In genomic region chr5:158560170-158560569, GRCh38 we compare ENCODE assay signal across 9 cellular contexts.
DNase-seq lines count a peak whose midpoint lies in the region; ATAC-seq, FAIRE-seq and TF ChIP-seq lines count a peak whose summit lies in the region.
"Had no signal": no experiment of that assay in that cellular context is flagged by ENCODE, and none has a peak within 500 bp of the region (broad histone marks: within the 10 kb centered on the region; RNA-seq: fewer than 3 reads in every experiment).

No MANE protein-coding gene starts in this region.

- 80 to 90% methylated on average over 5 to 6 of the region's 6 CpGs for WGBS in endodermal cell (ENCODE audit: insufficient coverage in 1 of 2, insufficient read length in 1 of 2), 2 experiments

- H3K27ac ChIP-seq in endodermal cell (ENCODE audit: low read depth, low read length) = no peak overlapping the region

- H3K36me3 Mint-ChIP-seq in endodermal cell (ENCODE audit: low read depth) = no peaks in the 10 kb centered on the region

- H3K4me3 ChIP-seq in GM08714 (ENCODE audit: low read length) = peak overlapping the region; percentile 24; the same call in 1 of the 2 replicates
- no peak overlapping the region for H3K4me3 ChIP-seq in endodermal cell (ENCODE audit: low read length)
- H3K4me3 ChIP-seq: lung had no signal

- no peak for FAIRE-seq in frontal cortex (lab: Jason Lieb, UNC)

- H3K36me3 ChIP-seq in endodermal cell (ENCODE audit: control insufficient read depth, insufficient read depth, low read length) = no peaks in the 10 kb centered on the region

- H3K4me1 Mint-ChIP-seq in endodermal cell = no peaks in the 10 kb centered on the region

- no peak overlapping the region for H3K27ac Mint-ChIP-seq in endodermal cell

- ATAC-seq in GM21367 (IDR thresholded peaks at IDR 0.05; ENCODE audit: unreplicated experiment) (peak; percentile 96), HG03460 (IDR thresholded peaks at IDR 0.05; ENCODE audit: unreplicated experiment) (peak; percentile 94)

- H3K27me3 ChIP-seq in endodermal cell (ENCODE audit: control insufficient read depth, insufficient read depth, low read length, poor library complexity, severe bottlenecking) = no peaks in the 10 kb centered on the region

- no peaks in the 10 kb centered on the region for H3K27me3 Mint-ChIP-seq in endodermal cell (ENCODE audit: insufficient read depth)

- H3K4me3 Mint-ChIP-seq in endodermal cell = no peak overlapping the region

- no peak overlapping the region for H3K9ac ChIP-seq in endodermal cell (ENCODE audit: extremely low read depth, low read length, poor library complexity, severe bottlenecking)

- DNase-seq in dedifferentiated amniotic fluid mesenchymal stem cell (ENCODE audit: extremely low spot score) (peak; percentile 67), endodermal cell (no peak), A172 (ENCODE audit: low spot score) (no peak), NCI-H69 (lab: John Stamatoyannopoulos, UW) (no peak), frontal cortex (ENCODE audit: low spot score in 2 of 2) (no peak)

- H3K4me1 ChIP-seq in endodermal cell (ENCODE audit: control insufficient read depth, insufficient read depth, low read length) = no peaks in the 10 kb centered on the region

- no peaks in the 10 kb centered on the region for H3K9me3 ChIP-seq in endodermal cell (ENCODE audit: control insufficient read depth, low read length)

- H3K9me3 Mint-ChIP-seq in endodermal cell = no peaks in the 10 kb centered on the region

- no peak for TF ChIP-seq CTCF in endodermal cell (conservative IDR thresholded peaks at IDR 0.05)
